Comparison of ENCODE assay signal across 1 cellular context in the genomic region with DNA sequence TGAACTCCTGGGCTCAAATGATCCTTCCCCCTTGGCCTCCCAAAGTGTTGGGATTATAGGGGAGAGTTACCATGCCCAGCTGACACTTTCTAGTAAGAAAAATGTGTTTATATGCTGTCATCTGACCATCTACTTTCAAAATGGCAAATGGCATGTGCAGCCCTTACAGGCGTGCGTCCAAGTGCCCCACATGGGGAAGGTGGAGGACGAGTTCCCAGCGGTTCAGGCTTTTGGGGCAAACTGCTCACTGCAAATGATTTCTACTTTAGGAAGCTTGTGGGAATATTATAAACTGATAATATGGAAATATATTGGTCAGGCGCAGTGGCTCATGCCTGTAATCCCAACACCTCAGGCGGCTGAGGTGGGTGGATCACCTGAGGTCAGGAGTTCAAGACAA.
TF ChIP-seq lines count a peak whose summit lies in the region.

No MANE protein-coding gene starts in this region.

TF ChIP-seq in GM23338, 12 proteins besides CTCF, POLR2A, EP300 and RAD21 (continued from another document):
- TF ChIP-seq, protein P1, sequence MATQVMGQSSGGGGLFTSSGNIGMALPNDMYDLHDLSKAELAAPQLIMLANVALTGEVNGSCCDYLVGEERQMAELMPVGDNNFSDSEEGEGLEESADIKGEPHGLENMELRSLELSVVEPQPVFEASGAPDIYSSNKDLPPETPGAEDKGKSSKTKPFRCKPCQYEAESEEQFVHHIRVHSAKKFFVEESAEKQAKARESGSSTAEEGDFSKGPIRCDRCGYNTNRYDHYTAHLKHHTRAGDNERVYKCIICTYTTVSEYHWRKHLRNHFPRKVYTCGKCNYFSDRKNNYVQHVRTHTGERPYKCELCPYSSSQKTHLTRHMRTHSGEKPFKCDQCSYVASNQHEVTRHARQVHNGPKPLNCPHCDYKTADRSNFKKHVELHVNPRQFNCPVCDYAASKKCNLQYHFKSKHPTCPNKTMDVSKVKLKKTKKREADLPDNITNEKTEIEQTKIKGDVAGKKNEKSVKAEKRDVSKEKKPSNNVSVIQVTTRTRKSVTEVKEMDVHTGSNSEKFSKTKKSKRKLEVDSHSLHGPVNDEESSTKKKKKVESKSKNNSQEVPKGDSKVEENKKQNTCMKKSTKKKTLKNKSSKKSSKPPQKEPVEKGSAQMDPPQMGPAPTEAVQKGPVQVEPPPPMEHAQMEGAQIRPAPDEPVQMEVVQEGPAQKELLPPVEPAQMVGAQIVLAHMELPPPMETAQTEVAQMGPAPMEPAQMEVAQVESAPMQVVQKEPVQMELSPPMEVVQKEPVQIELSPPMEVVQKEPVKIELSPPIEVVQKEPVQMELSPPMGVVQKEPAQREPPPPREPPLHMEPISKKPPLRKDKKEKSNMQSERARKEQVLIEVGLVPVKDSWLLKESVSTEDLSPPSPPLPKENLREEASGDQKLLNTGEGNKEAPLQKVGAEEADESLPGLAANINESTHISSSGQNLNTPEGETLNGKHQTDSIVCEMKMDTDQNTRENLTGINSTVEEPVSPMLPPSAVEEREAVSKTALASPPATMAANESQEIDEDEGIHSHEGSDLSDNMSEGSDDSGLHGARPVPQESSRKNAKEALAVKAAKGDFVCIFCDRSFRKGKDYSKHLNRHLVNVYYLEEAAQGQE (IDR thresholded peaks at IDR 0.05; ENCODE audit: unreplicated experiment), result no peak
- no peak for TF ChIP-seq STAT1 (IDR thresholded peaks at IDR 0.05; ENCODE audit: unreplicated experiment)
- TF ChIP-seq, protein P2, sequence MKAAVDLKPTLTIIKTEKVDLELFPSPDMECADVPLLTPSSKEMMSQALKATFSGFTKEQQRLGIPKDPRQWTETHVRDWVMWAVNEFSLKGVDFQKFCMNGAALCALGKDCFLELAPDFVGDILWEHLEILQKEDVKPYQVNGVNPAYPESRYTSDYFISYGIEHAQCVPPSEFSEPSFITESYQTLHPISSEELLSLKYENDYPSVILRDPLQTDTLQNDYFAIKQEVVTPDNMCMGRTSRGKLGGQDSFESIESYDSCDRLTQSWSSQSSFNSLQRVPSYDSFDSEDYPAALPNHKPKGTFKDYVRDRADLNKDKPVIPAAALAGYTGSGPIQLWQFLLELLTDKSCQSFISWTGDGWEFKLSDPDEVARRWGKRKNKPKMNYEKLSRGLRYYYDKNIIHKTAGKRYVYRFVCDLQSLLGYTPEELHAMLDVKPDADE (IDR thresholded peaks at IDR 0.05), result no peak
- TF ChIP-seq, protein P3, sequence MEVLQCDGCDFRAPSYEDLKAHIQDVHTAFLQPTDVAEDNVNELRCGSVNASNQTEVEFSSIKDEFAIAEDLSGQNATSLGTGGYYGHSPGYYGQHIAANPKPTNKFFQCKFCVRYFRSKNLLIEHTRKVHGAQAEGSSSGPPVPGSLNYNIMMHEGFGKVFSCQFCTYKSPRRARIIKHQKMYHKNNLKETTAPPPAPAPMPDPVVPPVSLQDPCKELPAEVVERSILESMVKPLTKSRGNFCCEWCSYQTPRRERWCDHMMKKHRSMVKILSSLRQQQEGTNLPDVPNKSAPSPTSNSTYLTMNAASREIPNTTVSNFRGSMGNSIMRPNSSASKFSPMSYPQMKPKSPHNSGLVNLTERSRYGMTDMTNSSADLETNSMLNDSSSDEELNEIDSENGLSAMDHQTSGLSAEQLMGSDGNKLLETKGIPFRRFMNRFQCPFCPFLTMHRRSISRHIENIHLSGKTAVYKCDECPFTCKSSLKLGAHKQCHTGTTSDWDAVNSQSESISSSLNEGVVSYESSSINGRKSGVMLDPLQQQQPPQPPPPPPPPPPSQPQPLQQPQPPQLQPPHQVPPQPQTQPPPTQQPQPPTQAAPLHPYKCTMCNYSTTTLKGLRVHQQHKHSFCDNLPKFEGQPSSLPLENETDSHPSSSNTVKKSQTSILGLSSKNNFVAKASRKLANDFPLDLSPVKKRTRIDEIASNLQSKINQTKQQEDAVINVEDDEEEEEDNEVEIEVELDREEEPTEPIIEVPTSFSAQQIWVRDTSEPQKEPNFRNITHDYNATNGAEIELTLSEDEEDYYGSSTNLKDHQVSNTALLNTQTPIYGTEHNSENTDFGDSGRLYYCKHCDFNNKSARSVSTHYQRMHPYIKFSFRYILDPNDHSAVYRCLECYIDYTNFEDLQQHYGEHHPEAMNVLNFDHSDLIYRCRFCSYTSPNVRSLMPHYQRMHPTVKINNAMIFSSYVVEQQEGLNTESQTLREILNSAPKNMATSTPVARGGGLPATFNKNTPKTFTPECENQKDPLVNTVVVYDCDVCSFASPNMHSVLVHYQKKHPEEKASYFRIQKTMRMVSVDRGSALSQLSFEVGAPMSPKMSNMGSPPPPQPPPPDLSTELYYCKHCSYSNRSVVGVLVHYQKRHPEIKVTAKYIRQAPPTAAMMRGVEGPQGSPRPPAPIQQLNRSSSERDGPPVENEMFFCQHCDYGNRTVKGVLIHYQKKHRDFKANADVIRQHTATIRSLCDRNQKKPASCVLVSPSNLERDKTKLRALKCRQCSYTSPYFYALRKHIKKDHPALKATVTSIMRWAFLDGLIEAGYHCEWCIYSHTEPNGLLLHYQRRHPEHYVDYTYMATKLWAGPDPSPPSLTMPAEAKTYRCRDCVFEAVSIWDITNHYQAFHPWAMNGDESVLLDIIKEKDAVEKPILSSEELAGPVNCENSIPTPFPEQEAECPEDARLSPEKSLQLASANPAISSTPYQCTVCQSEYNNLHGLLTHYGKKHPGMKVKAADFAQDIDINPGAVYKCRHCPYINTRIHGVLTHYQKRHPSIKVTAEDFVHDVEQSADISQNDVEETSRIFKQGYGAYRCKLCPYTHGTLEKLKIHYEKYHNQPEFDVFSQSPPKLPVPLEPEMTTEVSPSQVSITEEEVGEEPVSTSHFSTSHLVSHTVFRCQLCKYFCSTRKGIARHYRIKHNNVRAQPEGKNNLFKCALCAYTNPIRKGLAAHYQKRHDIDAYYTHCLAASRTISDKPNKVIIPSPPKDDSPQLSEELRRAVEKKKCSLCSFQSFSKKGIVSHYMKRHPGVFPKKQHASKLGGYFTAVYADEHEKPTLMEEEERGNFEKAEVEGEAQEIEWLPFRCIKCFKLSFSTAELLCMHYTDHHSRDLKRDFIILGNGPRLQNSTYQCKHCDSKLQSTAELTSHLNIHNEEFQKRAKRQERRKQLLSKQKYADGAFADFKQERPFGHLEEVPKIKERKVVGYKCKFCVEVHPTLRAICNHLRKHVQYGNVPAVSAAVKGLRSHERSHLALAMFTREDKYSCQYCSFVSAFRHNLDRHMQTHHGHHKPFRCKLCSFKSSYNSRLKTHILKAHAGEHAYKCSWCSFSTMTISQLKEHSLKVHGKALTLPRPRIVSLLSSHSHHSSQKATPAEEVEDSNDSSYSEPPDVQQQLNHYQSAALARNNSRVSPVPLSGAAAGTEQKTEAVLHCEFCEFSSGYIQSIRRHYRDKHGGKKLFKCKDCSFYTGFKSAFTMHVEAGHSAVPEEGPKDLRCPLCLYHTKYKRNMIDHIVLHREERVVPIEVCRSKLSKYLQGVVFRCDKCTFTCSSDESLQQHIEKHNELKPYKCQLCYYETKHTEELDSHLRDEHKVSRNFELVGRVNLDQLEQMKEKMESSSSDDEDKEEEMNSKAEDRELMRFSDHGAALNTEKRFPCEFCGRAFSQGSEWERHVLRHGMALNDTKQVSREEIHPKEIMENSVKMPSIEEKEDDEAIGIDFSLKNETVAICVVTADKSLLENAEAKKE (CRISPR knock-in tag; IDR thresholded peaks at IDR 0.05), result no peak
TF ChIP-seq in GM23338: peak in this region for 0.
